ENCODE assay signal across 8 cellular contexts in genomic region chr16:72092832-72093447, GRCh38. TPM values are rescaled to one million over a fixed set of nuclear protein-coding genes. Genes with fewer than 3 reads are reported as not detected.
DNase-seq lines count a peak whose midpoint lies in the region; ATAC-seq, FAIRE-seq and TF ChIP-seq lines count a peak whose summit lies in the region.

No MANE protein-coding gene starts in this region.

- peaks cover 0 to 30% (median 5%) of the 10 kb centered on the region in 3 donors for H3K36me3 ChIP-seq in pancreas

- TF ChIP-seq CTCF in pancreas (IDR thresholded peaks at IDR 0.05) = no peak

- peak overlapping the region; percentile 78 to 89 (median 80) for H3K4me3 ChIP-seq in pancreas

- no peaks in the 10 kb centered on the region for H3K27me3 ChIP-seq in pancreas

- intact Hi-C loops in pancreas (cut with DNase I) = no loop called here

- no peaks in the 10 kb centered on the region for H3K27me3 Mint-ChIP-seq in activated T-cell treated with anti-CD3 and anti-CD28 coated beads, Interleukin-2, amount 50 U/mL, for 72 hours (ENCODE audit: low read depth)

- ATAC-seq in activated T-cell treated with anti-CD3 and anti-CD28 coated beads, Interleukin-2, amount 50 U/mL, for 72 hours (replicated peaks in 1 of 2) = peak; percentile 39 to 42
- ATAC-seq in pancreas = peak; percentile 23 to 45 (median 42)
- ATAC-seq in HG02763 (IDR thresholded peaks at IDR 0.05; ENCODE audit: unreplicated experiment) = no peak

- H3K9me3 Mint-ChIP-seq in activated T-cell treated with anti-CD3 and anti-CD28 coated beads, Interleukin-2, amount 50 U/mL, for 72 hours = no peaks in the 10 kb centered on the region

- in situ Hi-C loops in Caki2 (cut with HindIII; ENCODE audit: low pct_unique_long_range_greater_than_20kb, low sequenced_read_pairs) = no loop called here

- no peaks in the 10 kb centered on the region for H3K9me3 ChIP-seq in pancreas

- peaks cover 52% of the 10 kb centered on the region for H3K4me1 Mint-ChIP-seq in activated T-cell treated with anti-CD3 and anti-CD28 coated beads, Interleukin-2, amount 50 U/mL, for 72 hours (ENCODE audit: low read depth)

- DNase-seq in Caki2 (ENCODE audit: low read depth) (peak; percentile 40), HTR-8/SVneo (ENCODE audit: insufficient read length, low spot score) (peak; percentile 63), glomerular visceral epithelial cell (ENCODE audit: extremely low spot score) (peak; percentile 60), pancreas (no peak), NCI-H2171 (lab: John Stamatoyannopoulos, UW) (no peak)
- peak in 1 of 2 donors; percentile 21 for DNase-seq in activated T-cell treated with anti-CD3 and anti-CD28 coated beads, Interleukin-2, amount 50 U/mL, for 72 hours
- no peak for DNase-seq in stimulated activated CD4-positive, alpha-beta T cell treated with anti-CD3 and anti-CD28 coated beads, Interleukin-1b, Interleukin-23, amount 100 ng/mL, for 48 hours

- peaks cover 0 to 29% (median 17%) of the 10 kb centered on the region in 3 donors for H3K4me1 ChIP-seq in pancreas

- peaks cover 12 to 25% of the 10 kb centered on the region in 2 donors for H3K36me3 Mint-ChIP-seq in activated T-cell treated with anti-CD3 and anti-CD28 coated beads, Interleukin-2, amount 50 U/mL, for 72 hours (ENCODE audit: insufficient read depth in 2 of 2)

- no peak for FAIRE-seq in HTR-8/SVneo (lab: Jason Lieb, UNC)
- no peak for FAIRE-seq in pancreas (lab: Jason Lieb, UNC)

- WGBS in pancreas, 2 donors = 1% methylated on average over 22 of the region's 22 CpGs

- peak overlapping the region; percentile 95 to 99 for H3K4me3 Mint-ChIP-seq in activated T-cell treated with anti-CD3 and anti-CD28 coated beads, Interleukin-2, amount 50 U/mL, for 72 hours

- peak overlapping the region; percentile 60 to 89 (median 77) for H3K27ac ChIP-seq in pancreas

- peak overlapping the region; percentile 99 for H3K27ac Mint-ChIP-seq in activated T-cell treated with anti-CD3 and anti-CD28 coated beads, Interleukin-2, amount 50 U/mL, for 72 hours

RNA-seq across cellular contexts. Expression of gene TXNL4B, which starts 0.5 kb away (rescaled TPM):
- total RNA-seq in Caki2 (2014; rRNA removed; shearing (Covaris generic); ENCODE audit: low replicate concordance) = 12.9 and 14.3 TPM in 2 replicates
- total RNA-seq in activated T-cell treated with anti-CD3 and anti-CD28 coated beads, Interleukin-2, amount 50 U/mL, for 72 hours = 10 to 100 TPM; 29.3 to 34.4 TPM
- 1 to 10 TPM; 5.3 to 9.6 (median 6.9) TPM for total RNA-seq in pancreas
- 1 to 10 TPM; 5.7 to 7.2 TPM for polyA plus RNA-seq in pancreas

RNA-seq across cellular contexts. Expression of gene DHX38, which starts 0.7 kb away (rescaled TPM):
- total RNA-seq in Caki2 (2014; rRNA removed; shearing (Covaris generic); ENCODE audit: low replicate concordance) = 33.2 and 44.9 TPM in 2 replicates
- 10 to 100 TPM; 74.9 to 82.7 TPM for total RNA-seq in activated T-cell treated with anti-CD3 and anti-CD28 coated beads, Interleukin-2, amount 50 U/mL, for 72 hours
- total RNA-seq in pancreas = 10 to 100 TPM; 16.3 to 31.6 (median 22.6) TPM
- 10 to 100 TPM; 63.1 to 68.2 TPM for polyA plus RNA-seq in pancreas

RNA-seq across cellular contexts. Expression of gene HPR, which starts 29.9 kb away (rescaled TPM):
- total RNA-seq in Caki2 (2014; rRNA removed; shearing (Covaris generic); ENCODE audit: low replicate concordance) = not detected in 2 replicates
- total RNA-seq in activated T-cell treated with anti-CD3 and anti-CD28 coated beads, Interleukin-2, amount 50 U/mL, for 72 hours = not detected
- not detected for total RNA-seq in pancreas
- 1 to 10 TPM in 1 of 2 donors, under 1 TPM in 1; 0.85 to 1.2 TPM for polyA plus RNA-seq in pancreas

RNA-seq across cellular contexts. Expression of gene HP, which starts 38.6 kb away (rescaled TPM):
- not detected in 2 replicates for total RNA-seq in Caki2 (2014; rRNA removed; shearing (Covaris generic); ENCODE audit: low replicate concordance)
- total RNA-seq in activated T-cell treated with anti-CD3 and anti-CD28 coated beads, Interleukin-2, amount 50 U/mL, for 72 hours = not detected
- 10 to 100 TPM in 1 of 6 donors, 1 to 10 TPM in 2, under 1 TPM in 3; 0.08 to 22.5 (median 0.92) TPM for total RNA-seq in pancreas
- 10 to 100 TPM in 1 of 2 donors, 1 to 10 TPM in 1; 1.5 to 43.5 TPM for polyA plus RNA-seq in pancreas

Comparison
In these comparisons a context has a peak if more than half of its experiments do, and no peak if none do; other contexts are left out.
1. DNase-seq: peak in Caki2 (single experiment), HTR-8/SVneo (single experiment) and glomerular visceral epithelial cell (single experiment); none in pancreas (0 of 6), NCI-H2171 (single experiment) and stimulated activated CD4-positive, alpha-beta T cell treated with anti-CD3 and anti-CD28 coated beads, Interleukin-1b, Interleukin-23, amount 100 ng/mL, for 48 hours (single experiment).